ENCODE assay signal across 9 cellular contexts in genomic region chr11:35615911-35616900, GRCh38. TPM values are rescaled to one million over a fixed set of nuclear protein-coding genes. Genes with fewer than 3 reads are reported as not detected.
DNase-seq lines count a peak whose midpoint lies in the region.
"Had no signal": no experiment of that assay in that cellular context is flagged by ENCODE, and none has a peak within 500 bp of the region (broad histone marks: within the 10 kb centered on the region; RNA-seq: fewer than 3 reads in every experiment).

No MANE protein-coding gene starts in this region.

- H3K4me3 Mint-ChIP-seq in activated CD4-positive, alpha-beta T cell treated with anti-CD3 and anti-CD28 coated beads, Interleukin-2, amount 10 ng/mL, durations not matched to agents 24 days and 14 days: no peak overlapping the region

- H3K56ac ChIP-seq in mesendoderm (ENCODE audit: low read length): no peak overlapping the region

- H3K27me3 Mint-ChIP-seq in activated CD4-positive, alpha-beta T cell treated with anti-CD3 and anti-CD28 coated beads, Interleukin-2, amount 10 ng/mL, durations not matched to agents 24 days and 14 days: peaks cover 41% of the 10 kb centered on the region

- H4K5ac ChIP-seq in mesendoderm (ENCODE audit: low read length): no peak overlapping the region

- no CpG with 5 or more reads among the region's 8 CpGs for WGBS in mesendoderm (ENCODE audit: extremely low coverage, insufficient coverage, low lambda C conversion rate)

- no peaks in the 10 kb centered on the region for H3K9me3 Mint-ChIP-seq in activated CD4-positive, alpha-beta T cell treated with anti-CD3 and anti-CD28 coated beads, Interleukin-2, amount 10 ng/mL, durations not matched to agents 24 days and 14 days
- H3K9me3 Mint-ChIP-seq: activated naive CD4-positive, alpha-beta T cell treated with anti-CD3 and anti-CD28 coated beads, Interleukin-2, amount 50 U/mL, for 72 hours had no signal

- peaks cover 4% of the 10 kb centered on the region for H3K4me1 ChIP-seq in mesendoderm (ENCODE audit: control insufficient read depth, low read depth, low read length)

- H4K8ac ChIP-seq in mesendoderm (ENCODE audit: low read depth, low read length): no peak overlapping the region

- H3K36me3 Mint-ChIP-seq in activated CD4-positive, alpha-beta T cell treated with anti-CD3 and anti-CD28 coated beads, Interleukin-2, amount 10 ng/mL, durations not matched to agents 24 days and 14 days (ENCODE audit: low read depth): peaks cover under 1% of the 10 kb centered on the region

- H2BK120ac ChIP-seq in mesendoderm (ENCODE audit: low read depth, low read length): no peak overlapping the region

- H3K18ac ChIP-seq in mesendoderm (ENCODE audit: low read length): no peak overlapping the region

- peak; percentile 70 for DNase-seq in activated CD4-positive, alpha-beta T cell treated with anti-CD3 and anti-CD28 coated beads, Interleukin-2, amount 10 ng/mL, durations not matched to agents 24 days and 14 days
- no peak for DNase-seq in activated CD4-positive, alpha-beta T cell treated with anti-CD3 and anti-CD28 coated beads for 1 hour
- peak; percentile 38 for DNase-seq in Jurkat, Clone E6-1 (ENCODE audit: low read depth, low spot score)
- DNase-seq in OCI-M1 (lab: John Stamatoyannopoulos, UW) (peak; percentile 74), mesendoderm (peak; percentile 37), GM19240 (ENCODE audit: insufficient read length, low spot score) (no peak)
- DNase-seq in effector CD8-positive, alpha-beta T cell (lab: John Stamatoyannopoulos, UW): no peak

- peak overlapping the region; percentile 57 for H3K27ac ChIP-seq in cingulate gyrus (ENCODE audit: low read depth, low read length)
- H3K27ac ChIP-seq in mesendoderm (ENCODE audit: low read depth, low read length): no peak overlapping the region

- H3K4me3 ChIP-seq in Jurkat, Clone E6-1 (ENCODE audit: low read length): no peak overlapping the region
- H3K4me3 ChIP-seq in mesendoderm (ENCODE audit: low read length): no peak overlapping the region

- H3K79me1 ChIP-seq in mesendoderm (ENCODE audit: low read length): no peaks in the 10 kb centered on the region

- H3K4me2 ChIP-seq in mesendoderm (ENCODE audit: low read length): no peak overlapping the region

- no peak overlapping the region for H3K23ac ChIP-seq in mesendoderm (ENCODE audit: low read length)

- H3K79me2 ChIP-seq in mesendoderm (ENCODE audit: control insufficient read depth, insufficient read depth, low read length): peaks cover 7% of the 10 kb centered on the region

- peaks cover 8% of the 10 kb centered on the region for H3K4me1 Mint-ChIP-seq in activated CD4-positive, alpha-beta T cell treated with anti-CD3 and anti-CD28 coated beads, Interleukin-2, amount 10 ng/mL, durations not matched to agents 24 days and 14 days

- no peaks in the 10 kb centered on the region for H3K36me3 ChIP-seq in mesendoderm (ENCODE audit: control insufficient read depth, insufficient read depth, low read length)

- H3K4ac ChIP-seq in mesendoderm (ENCODE audit: low read depth, low read length): no peak overlapping the region

- no peak overlapping the region for H3K9ac ChIP-seq in mesendoderm (ENCODE audit: low read length)

- H2AK5ac ChIP-seq in mesendoderm (ENCODE audit: low read length): no peak overlapping the region

- intact Hi-C loops in activated CD4-positive, alpha-beta T cell treated with anti-CD3 and anti-CD28 coated beads, Interleukin-2, amount 10 ng/mL, durations not matched to agents 24 days and 14 days (cut with micrococcal nuclease): loop anchor here (1.0 to 5.0 kb wide), 6 partner anchors 206 to 876 kb away; partner anchors contain the start of gene LDLRAD3

- H2BK5ac ChIP-seq in mesendoderm (ENCODE audit: low read length): no peak overlapping the region

- no peaks in the 10 kb centered on the region for H3K27me3 ChIP-seq in mesendoderm (ENCODE audit: insufficient read depth, low read length, poor library complexity)

- no peak overlapping the region for H3K27ac Mint-ChIP-seq in activated CD4-positive, alpha-beta T cell treated with anti-CD3 and anti-CD28 coated beads, Interleukin-2, amount 10 ng/mL, durations not matched to agents 24 days and 14 days
- H3K27ac Mint-ChIP-seq: activated naive CD4-positive, alpha-beta T cell treated with anti-CD3 and anti-CD28 coated beads, Interleukin-2, amount 50 U/mL, for 72 hours had no signal

- H2BK15ac ChIP-seq in mesendoderm (replicated peaks; ENCODE audit: low read depth): no peak overlapping the region

RNA-seq across cellular contexts. Expression of gene FJX1, which starts 2.1 kb away (rescaled TPM):
- total RNA-seq in activated CD4-positive, alpha-beta T cell treated with anti-CD3 and anti-CD28 coated beads, Interleukin-2, amount 10 ng/mL, durations not matched to agents 24 days and 14 days: 0.26 and 0.30 TPM in 2 replicates
- polyA plus RNA-seq in Jurkat, Clone E6-1 (2012; ENCODE audit: insufficient read depth, insufficient read length): 4.1 TPM
- polyA plus RNA-seq in mesendoderm (2013, experiment 1 of 2): 14.1 TPM
- polyA plus RNA-seq in mesendoderm (2013, experiment 2 of 2): 15.9 TPM

RNA-seq across cellular contexts. Expression of gene TRIM44, which starts 46.4 kb away (rescaled TPM):
- total RNA-seq in activated CD4-positive, alpha-beta T cell treated with anti-CD3 and anti-CD28 coated beads, Interleukin-2, amount 10 ng/mL, durations not matched to agents 24 days and 14 days: 27.3 and 27.8 TPM in 2 replicates
- polyA plus RNA-seq in Jurkat, Clone E6-1 (2012; ENCODE audit: insufficient read depth, insufficient read length): 30.2 TPM
- 20.4 TPM for polyA plus RNA-seq in mesendoderm (2013, experiment 1 of 2)
- 22.0 TPM for polyA plus RNA-seq in mesendoderm (2013, experiment 2 of 2)

Comparison
In these comparisons a context has a peak if more than half of its experiments do, and no peak if none do; other contexts are left out.
1. DNase-seq: peak in activated CD4-positive, alpha-beta T cell treated with anti-CD3 and anti-CD28 coated beads, Interleukin-2, amount 10 ng/mL, durations not matched to agents 24 days and 14 days (single experiment), Jurkat, Clone E6-1 (single experiment), OCI-M1 (single experiment) and mesendoderm (single experiment); none in activated CD4-positive, alpha-beta T cell treated with anti-CD3 and anti-CD28 coated beads for 1 hour (single experiment), effector CD8-positive, alpha-beta T cell (single experiment) and GM19240 (single experiment).